ENCODE assay signal across 1 cellular context in the genomic region with DNA sequence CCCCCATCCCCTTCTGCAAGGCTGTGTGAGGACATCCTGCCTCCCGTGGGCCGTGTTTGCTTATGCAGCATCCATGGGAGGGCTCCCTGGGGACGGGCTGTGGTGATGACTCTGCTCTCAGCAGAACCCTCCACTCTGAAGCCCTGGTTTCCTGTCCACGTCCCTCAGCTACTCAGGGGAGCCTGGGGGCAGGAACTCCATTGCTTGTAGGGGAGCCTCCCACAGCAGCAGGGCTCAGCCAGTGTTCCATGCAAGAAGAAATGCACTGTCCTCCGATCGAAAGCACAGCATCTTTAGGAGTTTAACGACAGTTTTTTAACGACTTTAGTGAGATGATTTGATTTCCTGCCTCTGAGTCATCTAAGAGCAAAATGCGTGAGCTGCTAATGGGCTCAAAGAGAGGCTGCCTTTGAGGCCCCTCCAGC.
TF ChIP-seq lines count a peak whose summit lies in the region.

No MANE protein-coding gene starts in this region.

TF ChIP-seq in SK-N-SH, 30 proteins besides CTCF, POLR2A, EP300 and RAD21 (continued from another document):
- TF ChIP-seq USF1 (IDR thresholded peaks at IDR 0.05; ENCODE audit: borderline replicate concordance, low read depth) (no peak), YY1 (IDR thresholded peaks at IDR 0.05; ENCODE audit: low read depth) (no peak), IRF3 (IDR thresholded peaks at IDR 0.05; ENCODE audit: low read depth, low read length) (no peak), PBX3 (IDR thresholded peaks at IDR 0.05) (no peak), GABPA (IDR thresholded peaks at IDR 0.05; ENCODE audit: low read depth) (no peak)
